ENCODE assay signal across 10 cellular contexts in the genomic region with DNA sequence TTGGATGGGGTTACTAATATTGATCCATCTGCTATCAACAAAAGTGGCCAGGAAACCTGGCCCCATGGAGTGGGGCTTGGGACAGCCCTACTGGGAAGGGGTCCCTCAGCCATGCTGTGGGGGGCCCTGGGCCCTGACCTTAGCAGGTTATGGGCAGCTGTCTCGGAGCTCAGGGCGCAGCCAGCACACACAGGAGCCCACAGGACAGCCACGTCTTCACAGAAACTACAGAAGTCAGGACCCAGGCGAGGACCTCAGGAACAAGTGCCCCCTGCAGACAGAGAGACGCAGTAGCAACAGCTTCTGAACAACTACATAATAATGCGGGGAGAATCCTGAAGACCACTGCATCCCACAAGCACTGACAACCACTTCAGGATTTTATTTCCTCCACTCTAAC. TPM values are rescaled to one million over a fixed set of nuclear protein-coding genes. Genes with fewer than 3 reads are reported as not detected.
DNase-seq lines count a peak whose midpoint lies in the region; ATAC-seq, FAIRE-seq and TF ChIP-seq lines count a peak whose summit lies in the region.
"Had no signal": no experiment of that assay in that cellular context is flagged by ENCODE, and none has a peak within 500 bp of the region (broad histone marks: within the 10 kb centered on the region; RNA-seq: fewer than 3 reads in every experiment).

No MANE protein-coding gene starts in this region.

- peak overlapping the region; percentile 4 to 98 (median 94) for H3K27ac Mint-ChIP-seq in CD8-positive, alpha-beta memory T cell
- H3K27ac Mint-ChIP-seq: activated CD8-positive, alpha-beta T cell treated with anti-CD3 and anti-CD28 coated beads, Interleukin-2, amount 10 ng/mL, durations not matched to agents 7 days and 5 days had no signal

- no peak for DNase-seq in CD8-positive, alpha-beta memory T cell
- DNase-seq in MM.1S (no peak), endothelial cell of umbilical vein (ENCODE audit: low read depth, low spot score) (no peak), left lobe of liver (ENCODE audit: low spot score) (no peak), spleen (no peak)
- DNase-seq: activated CD8-positive, alpha-beta T cell treated with anti-CD3 and anti-CD28 coated beads, Interleukin-2, amount 10 ng/mL, durations not matched to agents 7 days and 5 days; CD4-positive, CD25-positive, alpha-beta regulatory T cell had no signal

- H3K36me3 Mint-ChIP-seq in CD8-positive, alpha-beta memory T cell = peaks cover 0 to 70% (median 9%) of the 10 kb centered on the region in 3 donors

- peaks cover 33% of the 10 kb centered on the region for H3K4me1 ChIP-seq in CD8-positive, alpha-beta memory T cell (ENCODE audit: insufficient read depth, low read length)
- no peaks in the 10 kb centered on the region for H3K4me1 ChIP-seq in MM.1S (ENCODE audit: low read length)
- no peaks in the 10 kb centered on the region for H3K4me1 ChIP-seq in endothelial cell of umbilical vein (ENCODE audit: control insufficient read depth, extremely low read depth, insufficient read depth, low read length)
- peaks cover 0 to 64% (median 18%) of the 10 kb centered on the region in 6 donors for H3K4me1 ChIP-seq in spleen

- H3K4me3 Mint-ChIP-seq in CD8-positive, alpha-beta memory T cell = peak overlapping the region in 1 of 7 donors; percentile 12
- H3K4me3 Mint-ChIP-seq: activated CD8-positive, alpha-beta T cell treated with anti-CD3 and anti-CD28 coated beads, Interleukin-2, amount 10 ng/mL, durations not matched to agents 7 days and 5 days; CD4-positive, CD25-positive, alpha-beta regulatory T cell; naive thymus-derived CD4-positive, alpha-beta T cell had no signal

- TF ChIP-seq POLR2A in endothelial cell of umbilical vein (IDR thresholded peaks at IDR 0.05; ENCODE audit: low read depth, low read length) (no peak), spleen (IDR thresholded peaks at IDR 0.05) (no peak), GM18505 (IDR thresholded peaks at IDR 0.05; ENCODE audit: borderline replicate concordance, extremely low read depth, insufficient read depth, insufficient read length) (no peak)

- peaks cover 36 to 49% (median 42%) of the 10 kb centered on the region in 3 donors for H3K4me1 Mint-ChIP-seq in CD8-positive, alpha-beta memory T cell

- no peak overlapping the region for H3K9ac ChIP-seq in MM.1S (ENCODE audit: low read length)
- no peak overlapping the region for H3K9ac ChIP-seq in endothelial cell of umbilical vein (replicated peaks; ENCODE audit: extremely low read depth, insufficient read depth, low read length)

- no peaks in the 10 kb centered on the region for H3K27me3 ChIP-seq in CD8-positive, alpha-beta memory T cell (ENCODE audit: insufficient read depth, low read length, poor library complexity, severe bottlenecking)
- H3K27me3 ChIP-seq in MM.1S (replicated peaks; ENCODE audit: insufficient read depth, low read length) (no peaks in the 10 kb centered on the region), endothelial cell of umbilical vein (ENCODE audit: control insufficient read depth in 2 of 2, insufficient read depth in 2 of 2, low read length in 2 of 2) (no peaks in the 10 kb centered on the region), spleen (replicated peaks in 1 of 7) (no peaks in the 10 kb centered on the region)

- ATAC-seq in left lobe of liver = no peak
- ATAC-seq in GM18505 (IDR thresholded peaks at IDR 0.05; ENCODE audit: unreplicated experiment) = no peak

- no TSS peak for BruUV-seq in endothelial cell of umbilical vein (replicated peaks; lab: Mats Ljungman, UMichigan)

- no peak overlapping the region for H3K4me2 ChIP-seq in MM.1S (ENCODE audit: low read depth, low read length)
- no peak overlapping the region for H3K4me2 ChIP-seq in endothelial cell of umbilical vein (ENCODE audit: insufficient read depth, low read length)

- H3K36me3 ChIP-seq in CD8-positive, alpha-beta memory T cell (ENCODE audit: insufficient read depth, low read length) = no peaks in the 10 kb centered on the region
- H3K36me3 ChIP-seq in MM.1S (replicated peaks; ENCODE audit: insufficient read depth, low read length) = no peaks in the 10 kb centered on the region
- peaks cover 20 to 56% of the 10 kb centered on the region in 2 experiments for H3K36me3 ChIP-seq in endothelial cell of umbilical vein (ENCODE audit: control insufficient read depth in 2 of 2, extremely low read depth in 1 of 2, insufficient read depth in 2 of 2, low read length in 2 of 2)
- peaks cover 0 to 97% (median 57%) of the 10 kb centered on the region in 6 donors for H3K36me3 ChIP-seq in spleen

- H3K4me3 ChIP-seq in CD8-positive, alpha-beta memory T cell (ENCODE audit: low read length) = no peak overlapping the region
- H3K4me3 ChIP-seq in MM.1S (ENCODE audit: low read length) = no peak overlapping the region
- no peak overlapping the region for H3K4me3 ChIP-seq in endothelial cell of umbilical vein (replicated peaks in 1 of 3; ENCODE audit: insufficient read depth in 1 of 3, low read depth in 1 of 3, low read length in 3 of 3)
- no peak overlapping the region for H3K4me3 ChIP-seq in spleen

- POLR2A ChIA-PET in CD8-positive, alpha-beta memory T cell (lab: Charles Lee) = interaction anchor here (0.6 to 2.1 kb wide), 4 partner anchors 12 to 94 kb away, joined by 3 to 11 read pairs (median 3); partner anchors contain the start of genes DDX23 and FKBP11
- POLR2A ChIA-PET in endothelial cell of umbilical vein (lab: Charles Lee) = no interaction called here

- 77 to 88% (median 85%) methylated on average over 6 of the region's 6 CpGs for WGBS in spleen, 5 donors

- intact Hi-C loops in endothelial cell of umbilical vein (cut with micrococcal nuclease) (loop anchor here (2.0 kb wide), 1 partner anchor 46 kb away; no protein-coding TSS in a partner anchor), spleen (cut with DNase I; ENCODE audit: low total_unique reads) (no loop called here)

- no peaks in the 10 kb centered on the region for H3K9me3 Mint-ChIP-seq in CD8-positive, alpha-beta memory T cell
- H3K9me3 Mint-ChIP-seq: naive thymus-derived CD4-positive, alpha-beta T cell had no signal

- H2AFZ ChIP-seq in MM.1S (ENCODE audit: low read length) (no peak overlapping the region), endothelial cell of umbilical vein (ENCODE audit: low read depth, low read length) (no peak overlapping the region)

- dilution Hi-C loops in endothelial cell of umbilical vein (cut with MboI; ENCODE audit: extremely low pct_ligation_motif_present, low sequenced_read_pairs) = no loop called here

- H3K27ac ChIP-seq in CD8-positive, alpha-beta memory T cell (ENCODE audit: low read depth, low read length) = no peak overlapping the region
- H3K27ac ChIP-seq in MM.1S (ENCODE audit: low read length) (no peak overlapping the region), endothelial cell of umbilical vein (ENCODE audit: insufficient read depth, low read depth, low read length) (no peak overlapping the region), spleen (no peak overlapping the region)

- 0 out of 2 replicates have a peak, but pooled peaks have one; percentile 7 for TF ChIP-seq CTCF in MM.1S (IDR thresholded peaks at IDR 0.05; ENCODE audit: low read length)
- TF ChIP-seq CTCF in endothelial cell of umbilical vein (IDR thresholded peaks at IDR 0.05; ENCODE audit: extremely low read depth in 1 of 2, insufficient read depth in 1 of 2, low read depth in 1 of 2, low read length in 2 of 2) = peak; percentile 12
- TF ChIP-seq CTCF in spleen (IDR thresholded peaks at IDR 0.05 in 8 of 11, conservative IDR thresholded peaks at IDR 0.05 in 3 of 11) = peak in 1 of 11 experiments; percentile 2

- H3K27me3 Mint-ChIP-seq in CD8-positive, alpha-beta memory T cell = no peaks in the 10 kb centered on the region
- H3K27me3 Mint-ChIP-seq: CD4-positive, CD25-positive, alpha-beta regulatory T cell; naive thymus-derived CD4-positive, alpha-beta T cell had no signal

- H3K9me3 ChIP-seq in CD8-positive, alpha-beta memory T cell (ENCODE audit: low read length) = no peaks in the 10 kb centered on the region
- no peaks in the 10 kb centered on the region for H3K9me3 ChIP-seq in MM.1S (replicated peaks; ENCODE audit: insufficient read depth, low read length)
- H3K9me3 ChIP-seq in endothelial cell of umbilical vein (replicated peaks; ENCODE audit: control insufficient read depth, insufficient read depth, low read length) = no peaks in the 10 kb centered on the region
- H3K9me3 ChIP-seq in spleen = no peaks in the 10 kb centered on the region

- H4K20me1 ChIP-seq in MM.1S (ENCODE audit: insufficient read depth, low read length) (no peaks in the 10 kb centered on the region; the same call in 1 of the 2 replicates), endothelial cell of umbilical vein (replicated peaks; ENCODE audit: control insufficient read depth, extremely low read depth, insufficient read depth, low read length) (peaks cover 7% of the 10 kb centered on the region)

- CTCF ChIA-PET in CD8-positive, alpha-beta memory T cell (lab: Charles Lee) = interaction anchor here (0.6 to 8.1 kb wide), 9 partner anchors 14 to 1094 kb away, joined by 3 to 129 read pairs (median 7); partner anchors contain the start of genes ARF3, DDX23, FKBP11 and WNT1
- CTCF ChIA-PET in endothelial cell of umbilical vein (lab: Charles Lee) = interaction anchor here (1.3 to 8.7 kb wide), 7 partner anchors 10 to 84 kb away, joined by 3 to 92 read pairs (median 9); partner anchors contain the start of genes DDX23 and FKBP11

- H3K79me2 ChIP-seq in MM.1S (ENCODE audit: low read length) (no peaks in the 10 kb centered on the region), endothelial cell of umbilical vein (ENCODE audit: control insufficient read depth, insufficient read depth, low read length) (peaks cover 4% of the 10 kb centered on the region)

- H3F3A ChIP-seq in MM.1S (ENCODE audit: insufficient read depth, low read length) = no peaks in the 10 kb centered on the region

- no peak for FAIRE-seq in endothelial cell of umbilical vein (lab: Jason Lieb, UNC)
- FAIRE-seq: GM12892 had no signal

- H3K9me2 ChIP-seq in MM.1S (replicated peaks; ENCODE audit: insufficient read depth, low read length) = no peaks in the 10 kb centered on the region

- H3K9me1 ChIP-seq in endothelial cell of umbilical vein (replicated peaks; ENCODE audit: control insufficient read depth, extremely low read depth, insufficient read depth, low read length) = no peaks in the 10 kb centered on the region

RNA-seq across cellular contexts. Expression of gene FKBP11, which starts 11.9 kb away (rescaled TPM):
- 100 to 1,000 TPM in 1 of 2 experiments, 10 to 100 TPM in 1; 98.3 to 103 TPM for total RNA-seq in CD8-positive, alpha-beta memory T cell
- polyA plus RNA-seq in CD8-positive, alpha-beta memory T cell = 238 TPM
- total RNA-seq in endothelial cell of umbilical vein (78.9 and 81.2 TPM in 2 replicates), left lobe of liver (45.0 TPM), spleen (10 to 100 TPM; 27.8 to 73.8 (median 43.2) TPM)
- polyA plus RNA-seq in endothelial cell of umbilical vein (74.2 and 81.7 TPM in 2 replicates), spleen (10 to 100 TPM; 31.8 to 49.8 (median 37.9) TPM)
- 64.0 and 69.3 TPM in 2 replicates for polyA plus RNA-seq in endothelial cell of umbilical vein (2011; cell fraction: cytosol; rRNA removed)
- 111 and 117 TPM in 2 replicates for polyA plus RNA-seq in endothelial cell of umbilical vein (2011; cell fraction: nucleus; rRNA removed)
- polyA plus RNA-seq in endothelial cell of umbilical vein (2012) = 97.3 and 112 TPM in 2 replicates
- 67.9 and 75.2 TPM in 2 replicates for polyA minus RNA-seq in endothelial cell of umbilical vein
- 48.5 TPM for polyA minus RNA-seq in endothelial cell of umbilical vein (2011; cell fraction: cytosol; rRNA and poly(A)+ RNA removed)
- polyA minus RNA-seq in endothelial cell of umbilical vein (2011; cell fraction: nucleus; rRNA and poly(A)+ RNA removed) = 32.5 and 33.9 TPM in 2 replicates

RNA-seq across cellular contexts. Expression of gene ARF3, which starts 20.1 kb away (rescaled TPM):
- 10 to 100 TPM; 91.5 to 91.8 TPM for total RNA-seq in CD8-positive, alpha-beta memory T cell
- 24.5 TPM for polyA plus RNA-seq in CD8-positive, alpha-beta memory T cell
- total RNA-seq in endothelial cell of umbilical vein (172 and 187 TPM in 2 replicates), left lobe of liver (47.4 TPM), spleen (100 to 1,000 TPM in 4 of 7 donors, 10 to 100 TPM in 3; 66.8 to 152 (median 125) TPM)
- polyA plus RNA-seq in endothelial cell of umbilical vein (138 and 149 TPM in 2 replicates), spleen (10 to 100 TPM; 22.2 to 54.1 (median 31.2) TPM)
- polyA plus RNA-seq in endothelial cell of umbilical vein (2011; cell fraction: cytosol; rRNA removed) = 212 and 244 TPM in 2 replicates
- polyA plus RNA-seq in endothelial cell of umbilical vein (2011; cell fraction: nucleus; rRNA removed) = 167 and 199 TPM in 2 replicates
- polyA plus RNA-seq in endothelial cell of umbilical vein (2012) = 165 and 188 TPM in 2 replicates
- 179 and 190 TPM in 2 replicates for polyA minus RNA-seq in endothelial cell of umbilical vein
- polyA minus RNA-seq in endothelial cell of umbilical vein (2011; cell fraction: cytosol; rRNA and poly(A)+ RNA removed) = 74.8 TPM
- 45.0 and 53.9 TPM in 2 replicates for polyA minus RNA-seq in endothelial cell of umbilical vein (2011; cell fraction: nucleus; rRNA and poly(A)+ RNA removed)

RNA-seq across cellular contexts. Expression of gene WNT10B, which starts 34.4 kb away (rescaled TPM):
- total RNA-seq in CD8-positive, alpha-beta memory T cell = 1 to 10 TPM; 1.4 TPM
- polyA plus RNA-seq in CD8-positive, alpha-beta memory T cell = 0.21 TPM
- total RNA-seq in endothelial cell of umbilical vein (not detected in 2 replicates), left lobe of liver (not detected), spleen (1 to 10 TPM in 6 of 7 donors, under 1 TPM in 1; 0.59 to 2.9 (median 2.0) TPM)
- polyA plus RNA-seq in endothelial cell of umbilical vein (0.04 and 0.14 TPM in 2 replicates), spleen (1 to 10 TPM; 2.5 to 5.4 (median 4.6) TPM)
- 0.05 and 0.10 TPM in 2 replicates for polyA plus RNA-seq in endothelial cell of umbilical vein (2011; cell fraction: cytosol; rRNA removed)
- 0.07 TPM in 1 of 2 replicates, not detected in the other for polyA plus RNA-seq in endothelial cell of umbilical vein (2011; cell fraction: nucleus; rRNA removed)
- polyA plus RNA-seq in endothelial cell of umbilical vein (2012) = 0.15 and 0.24 TPM in 2 replicates
- 0.70 TPM in 1 of 2 replicates, not detected in the other for polyA minus RNA-seq in endothelial cell of umbilical vein
- polyA minus RNA-seq in endothelial cell of umbilical vein (2011; cell fraction: cytosol; rRNA and poly(A)+ RNA removed) = 2.5 TPM
- not detected in 2 replicates for polyA minus RNA-seq in endothelial cell of umbilical vein (2011; cell fraction: nucleus; rRNA and poly(A)+ RNA removed)
- polyA plus RNA-seq: CD4-positive, CD25-positive, alpha-beta regulatory T cell had no signal

RNA-seq across cellular contexts. Expression of gene WNT1, which starts 41.0 kb away (rescaled TPM):
- total RNA-seq in CD8-positive, alpha-beta memory T cell = not detected
- polyA plus RNA-seq in CD8-positive, alpha-beta memory T cell = 2.3 TPM
- total RNA-seq in endothelial cell of umbilical vein (not detected in 2 replicates), left lobe of liver (not detected), spleen (under 1 TPM in 3 of 7 donors, not detected in 4; 0.23 to 0.52 (median 0.41) TPM)
- polyA plus RNA-seq in endothelial cell of umbilical vein (not detected in 2 replicates), spleen (under 1 TPM in 1 of 3 donors, not detected in 2; 0.06 TPM)
- polyA plus RNA-seq in endothelial cell of umbilical vein (2011; cell fraction: cytosol; rRNA removed) = not detected in 2 replicates
- not detected in 2 replicates for polyA plus RNA-seq in endothelial cell of umbilical vein (2011; cell fraction: nucleus; rRNA removed)
- polyA plus RNA-seq in endothelial cell of umbilical vein (2012) = not detected in 2 replicates
- not detected in 2 replicates for polyA minus RNA-seq in endothelial cell of umbilical vein
- polyA minus RNA-seq in endothelial cell of umbilical vein (2011; cell fraction: cytosol; rRNA and poly(A)+ RNA removed) = not detected
- polyA minus RNA-seq in endothelial cell of umbilical vein (2011; cell fraction: nucleus; rRNA and poly(A)+ RNA removed) = not detected in 2 replicates
